In the genomic region with DNA sequence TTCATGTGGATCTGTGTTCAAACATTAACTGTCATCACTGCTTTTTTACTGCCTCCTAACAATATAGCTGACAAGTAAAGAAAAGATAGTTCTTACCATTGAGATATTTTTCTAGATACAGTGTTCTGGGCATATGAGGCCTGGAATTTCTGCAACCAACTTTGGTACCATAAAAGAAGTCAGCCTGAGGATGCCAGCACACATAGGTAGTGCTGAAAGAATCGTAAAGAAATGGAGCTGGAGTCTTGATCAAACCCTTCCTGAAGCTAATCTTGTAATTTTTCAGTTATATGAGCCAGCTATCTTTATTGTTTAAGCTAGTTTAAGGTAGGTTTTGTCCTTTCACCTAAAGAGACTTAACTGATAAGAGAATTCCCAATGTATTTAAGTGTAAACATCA, we compare ENCODE assay signal across 31 cellular contexts. TPM values are rescaled to one million over a fixed set of nuclear protein-coding genes. Genes with fewer than 3 reads are reported as not detected.
DNase-seq lines count a peak whose midpoint lies in the region; ATAC-seq and TF ChIP-seq lines count a peak whose summit lies in the region.
"Had no signal": no experiment of that assay in that cellular context is flagged by ENCODE, and none has a peak within 500 bp of the region (broad histone marks: within the 10 kb centered on the region; RNA-seq: fewer than 3 reads in every experiment).

No MANE protein-coding gene starts in this region.

- TF ChIP-seq RAD21 in HCT116 (IDR thresholded peaks at IDR 0.05; ENCODE audit: low read depth) (no peak), liver (IDR thresholded peaks at IDR 0.05) (no peak)

- BruUV-seq in HCT116 (replicated peaks; lab: Mats Ljungman, UMichigan) = no TSS peak

- POLR2A ChIA-PET in HCT116 (lab: Charles Lee) = interaction anchor here (1.4 kb wide), 1 partner anchor 11 kb away, joined by 4 read pairs; a partner anchor contains a TSS

- H3K27ac ChIP-seq in HCT116 (ENCODE audit: low read depth, low read length) (no peak overlapping the region), SJCRH30 (peak overlapping the region; percentile 96), liver (ENCODE audit: low read depth in 1 of 2, low read length in 2 of 2) (peak overlapping the region; percentile 79 to 80), foreskin keratinocyte (no peak overlapping the region)
- H3K27ac ChIP-seq: C4-2B, SJSA1, transverse colon, WERI-Rb-1 had no signal

- no peaks in the 10 kb centered on the region for H3K9me2 ChIP-seq in HCT116 (ENCODE audit: insufficient read depth)

- intact Hi-C loops in HCT116 (cut with micrococcal nuclease) = no loop called here

- no peak overlapping the region for H2AFZ ChIP-seq in HCT116 (ENCODE audit: low read depth, low read length, poor library complexity, severe bottlenecking)

- H3K4me1 ChIP-seq in HCT116 (ENCODE audit: control insufficient read depth in 1 of 2, insufficient read depth in 2 of 2, low read length in 2 of 2) = peaks cover 25 to 41% of the 10 kb centered on the region in 2 experiments
- H3K4me1 ChIP-seq in SJCRH30 = peaks cover 45% of the 10 kb centered on the region
- H3K4me1 ChIP-seq in liver (ENCODE audit: control insufficient read depth in 4 of 4, insufficient read depth in 4 of 4, low read length in 3 of 4) = peaks cover 16 to 65% (median 50%) of the 10 kb centered on the region in 4 donors
- peaks cover 42% of the 10 kb centered on the region for H3K4me1 ChIP-seq in skeletal muscle satellite cell (ENCODE audit: control insufficient read depth, insufficient read depth, low read length)
- H3K4me1 ChIP-seq in foreskin keratinocyte = no peaks in the 10 kb centered on the region

- CTCF ChIA-PET in HCT116 (lab: Charles Lee) = no interaction called here

- RAD21 ChIA-PET in HCT116 (lab: Charles Lee; ENCODE audit: low non-redundant PET in 1 of 2, low total read pairs in 2 of 2, uncharacterized antibody in 2 of 2, unreplicated experiment in 2 of 2) = no interaction called here

- H3K4me3 ChIP-seq in HCT116 (replicated peaks in 1 of 2; ENCODE audit: low read depth in 1 of 2, low read length in 2 of 2) (no peak overlapping the region), SJCRH30 (no peak overlapping the region), liver (ENCODE audit: low read depth in 1 of 3, low read length in 3 of 3) (no peak overlapping the region), skeletal muscle satellite cell (ENCODE audit: low read length) (no peak overlapping the region)
- H3K4me3 ChIP-seq: coronary artery, lung, mucosa of descending colon, ovary, SJSA1, transverse colon had no signal

- TF ChIP-seq CTCF in HCT116 (IDR thresholded peaks at IDR 0.05 in 2 of 3, conservative IDR thresholded peaks at IDR 0.05 in 1 of 3; ENCODE audit: borderline replicate concordance in 1 of 3, insufficient read depth in 1 of 3, low read depth in 2 of 3, low read length in 2 of 3) = no peak
- no peak for TF ChIP-seq CTCF in liver (IDR thresholded peaks at IDR 0.05; ENCODE audit: low read depth, low read length, missing input control)
- TF ChIP-seq CTCF in foreskin keratinocyte (conservative IDR thresholded peaks at IDR 0.05) = no peak

- no peaks in the 10 kb centered on the region for H3K27me3 ChIP-seq in HCT116 (ENCODE audit: insufficient read depth, low read length)
- no peaks in the 10 kb centered on the region for H3K27me3 ChIP-seq in SJCRH30
- H3K27me3 ChIP-seq in liver (ENCODE audit: control insufficient read depth in 4 of 4, insufficient read depth in 4 of 4, low read length in 3 of 4) = no peaks in the 10 kb centered on the region
- H3K27me3 ChIP-seq in skeletal muscle satellite cell (ENCODE audit: control insufficient read depth, insufficient read depth, low read length) = no peaks in the 10 kb centered on the region
- no peaks in the 10 kb centered on the region for H3K27me3 ChIP-seq in foreskin keratinocyte
- H3K27me3 ChIP-seq: ovary, SJSA1, transverse colon had no signal

- 0 out of 2 replicates have a peak overlapping the region, but pooled peaks have one; percentile 60 for H3K4me2 ChIP-seq in HCT116 (ENCODE audit: low read length)
- H3K4me2 ChIP-seq in skeletal muscle satellite cell (ENCODE audit: low read length) = peak overlapping the region; percentile 9

- ATAC-seq in HCT116 (no peak), foreskin keratinocyte (no peak), GM21619 (IDR thresholded peaks at IDR 0.05; ENCODE audit: unreplicated experiment) (no peak)
- ATAC-seq: mucosa of descending colon had no signal

- DNase-seq in HCT116 (ENCODE audit: low read depth, low spot score) (no peak), SJCRH30 (no peak), foreskin keratinocyte (no peak), DMS153 treated with DMSO at 0.1 percent for 48 hours (lab: John Stamatoyannopoulos, UW; ENCODE audit: unreplicated experiment) (no peak), DMS53 (lab: John Stamatoyannopoulos, UW) (no peak)
- DNase-seq: activated CD4-positive, alpha-beta T cell treated with anti-CD3 and anti-CD28 coated beads for 4 hours; activated CD8-positive, alpha-beta memory T cell treated with anti-CD3 and anti-CD28 coated beads for 24 hours; activated naive CD4-positive, alpha-beta T cell treated with anti-CD3 and anti-CD28 coated beads, Interleukin-2, amount 50 U/mL, for 16 hours; activated T-cell treated with anti-CD3 and anti-CD28 coated beads for 4 hours; amygdala; DMS79 treated with DMSO at 0.1 percent for 48 hours; effector memory CD4-positive, alpha-beta T cell; erythroblast; GDM1; head of caudate nucleus; mucosa of descending colon; NCI-H2107; nephron progenitor cell; ovary; retina; stimulated activated CD4-positive, alpha-beta T cell treated with anti-CD3 and anti-CD28 coated beads, Interleukin-4, amount 100 ng/mL, for 24 hours; T1000; transverse colon; WERI-Rb-1 had no signal

- WGBS in liver = 97% methylated on average over 1 of the region's 1 CpG

- H3K9me3 ChIP-seq in HCT116 (ENCODE audit: control insufficient read depth in 1 of 2, insufficient read depth in 1 of 2, low read depth in 1 of 2, low read length in 2 of 2) (no peaks in the 10 kb centered on the region), SJCRH30 (replicated peaks) (no peaks in the 10 kb centered on the region), liver (ENCODE audit: control insufficient read depth in 4 of 4, low read length in 3 of 4) (no peaks in the 10 kb centered on the region), skeletal muscle satellite cell (replicated peaks; ENCODE audit: low read length) (no peaks in the 10 kb centered on the region)
- H3K9me3 ChIP-seq: mucosa of descending colon, ovary, SJSA1, transverse colon had no signal

- H3K9ac ChIP-seq in HCT116 (ENCODE audit: low read length) (no peak overlapping the region), liver (ENCODE audit: low read depth in 1 of 2, low read length in 2 of 2) (no peak overlapping the region), skeletal muscle satellite cell (ENCODE audit: low read depth, low read length) (peak overlapping the region; percentile 65)

- peaks cover 0 to 10% of the 10 kb centered on the region in 2 experiments; a peak in 1 of 4 replicates for H3K36me3 ChIP-seq in HCT116 (ENCODE audit: control insufficient read depth in 1 of 2, insufficient read depth in 2 of 2, low read length in 2 of 2)
- peaks cover 9% of the 10 kb centered on the region for H3K36me3 ChIP-seq in SJCRH30
- H3K36me3 ChIP-seq in liver (ENCODE audit: control insufficient read depth in 4 of 4, insufficient read depth in 3 of 4, low read depth in 1 of 4, low read length in 3 of 4) = peaks cover 1 to 16% (median 9%) of the 10 kb centered on the region in 4 donors
- H3K36me3 ChIP-seq in skeletal muscle satellite cell (ENCODE audit: insufficient read depth, low read length) = peaks cover 23% of the 10 kb centered on the region
- H3K36me3 ChIP-seq: ovary had no signal

- no peaks in the 10 kb centered on the region for H3K79me2 ChIP-seq in HCT116 (ENCODE audit: insufficient read depth, low read length)

- no peaks in the 10 kb centered on the region for H4K20me1 ChIP-seq in HCT116 (ENCODE audit: insufficient read depth)

- TF ChIP-seq POLR2A in HCT116 (IDR thresholded peaks at IDR 0.05; ENCODE audit: borderline replicate concordance, extremely low read depth, insufficient read depth, insufficient read length) = no peak

TF ChIP-seq in HCT116, 20 proteins besides CTCF, POLR2A, EP300 and RAD21 (continues in another document):
- TF ChIP-seq CBX3 (IDR thresholded peaks at IDR 0.05; ENCODE audit: low read depth) = no peak
- no peak for TF ChIP-seq SRF (IDR thresholded peaks at IDR 0.05; ENCODE audit: low read depth)
- TF ChIP-seq SIN3A (IDR thresholded peaks at IDR 0.05; ENCODE audit: low read depth) = no peak
- TF ChIP-seq POLR2AphosphoS5 (IDR thresholded peaks at IDR 0.05; ENCODE audit: low read depth, low read length) = no peak
- TF ChIP-seq FOSL1 (IDR thresholded peaks at IDR 0.05; ENCODE audit: low read depth) = no peak
- TF ChIP-seq, protein P1, sequence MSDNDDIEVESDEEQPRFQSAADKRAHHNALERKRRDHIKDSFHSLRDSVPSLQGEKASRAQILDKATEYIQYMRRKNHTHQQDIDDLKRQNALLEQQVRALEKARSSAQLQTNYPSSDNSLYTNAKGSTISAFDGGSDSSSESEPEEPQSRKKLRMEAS (IDR thresholded peaks at IDR 0.05) = no peak
- TF ChIP-seq JUND (IDR thresholded peaks at IDR 0.05) = no peak

TF ChIP-seq in liver, 16 proteins besides CTCF, POLR2A, EP300 and RAD21 (continues in another document):
- TF ChIP-seq RXRA (IDR thresholded peaks at IDR 0.05) = no peak
- TF ChIP-seq, protein P1 (IDR thresholded peaks at IDR 0.05) = no peak
- TF ChIP-seq TAF1 (conservative IDR thresholded peaks at IDR 0.05) = no peak
- TF ChIP-seq FOXA2 (IDR thresholded peaks at IDR 0.05) = no peak
- TF ChIP-seq GABPA (IDR thresholded peaks at IDR 0.05 in 1 of 2, conservative IDR thresholded peaks at IDR 0.05 in 1 of 2) = no peak
- no peak for TF ChIP-seq YY1 (IDR thresholded peaks at IDR 0.05)
- no peak for TF ChIP-seq JUND (IDR thresholded peaks at IDR 0.05)
- TF ChIP-seq FOXA1 (IDR thresholded peaks at IDR 0.05) = no peak

RNA-seq across cellular contexts. Expression of a gene that starts 11.3 kb away (rescaled TPM):
- total RNA-seq in HCT116 (2021; ENCODE audit: unreplicated experiment) (18.4 TPM), liver (10 to 100 TPM; 17.1 to 17.6 TPM), foreskin keratinocyte (31.3 and 33.2 TPM in 2 replicates)
- polyA plus RNA-seq in HCT116 (2012) = 16.1 and 17.3 TPM in 2 replicates
- total RNA-seq in SJCRH30 (2014; rRNA removed; shearing (Covaris generic)) = 12.2 and 14.1 TPM in 2 replicates
- polyA plus RNA-seq in liver (10 to 100 TPM; 40.9 to 43.5 TPM), foreskin keratinocyte (52.9 and 62.2 TPM in 2 replicates)
- total RNA-seq in skeletal muscle satellite cell (2012; rRNA removed) = 5.5 and 6.6 TPM in 2 replicates

RNA-seq across cellular contexts. Expression of a gene that starts 11.7 kb away (rescaled TPM):
- total RNA-seq in HCT116 (2021; ENCODE audit: unreplicated experiment) (26.2 TPM), liver (10 to 100 TPM; 14.0 to 14.2 TPM), foreskin keratinocyte (25.3 and 29.6 TPM in 2 replicates)
- polyA plus RNA-seq in HCT116 (2012) = 15.1 and 16.5 TPM in 2 replicates
- total RNA-seq in SJCRH30 (2014; rRNA removed; shearing (Covaris generic)) = 28.2 and 28.8 TPM in 2 replicates
- polyA plus RNA-seq in liver (1 to 10 TPM; 4.3 to 5.7 TPM), foreskin keratinocyte (13.3 and 13.7 TPM in 2 replicates)
- 17.3 and 19.3 TPM in 2 replicates for total RNA-seq in skeletal muscle satellite cell (2012; rRNA removed)

Comparison
In these comparisons a context has a peak if more than half of its experiments do, and no peak if none do; other contexts are left out.
1. H3K27ac ChIP-seq: peak in SJCRH30 (single experiment) and liver (2 of 2); none in HCT116 (single experiment) and foreskin keratinocyte (single experiment).